1 cellular context compared by ENCODE assay signal in the genomic region with DNA sequence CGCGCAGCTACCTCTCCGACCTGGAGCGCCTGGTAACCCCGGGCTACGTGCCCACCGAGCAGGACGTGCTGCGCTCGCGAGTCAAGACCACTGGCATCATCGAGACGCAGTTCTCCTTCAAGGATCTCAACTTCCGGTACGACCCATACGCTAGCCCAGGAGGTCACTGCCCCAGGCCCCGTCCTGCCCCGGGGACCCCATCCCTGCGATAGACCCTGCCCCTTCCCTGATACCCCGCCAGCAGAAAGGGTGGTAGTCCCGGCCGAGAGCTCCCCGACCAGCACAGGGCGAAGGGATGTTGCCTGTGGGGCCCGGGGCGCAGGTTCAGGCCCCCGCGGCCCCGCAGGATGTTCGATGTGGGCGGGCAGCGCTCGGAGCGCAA.
TF ChIP-seq lines count a peak whose summit lies in the region.

No MANE protein-coding gene starts in this region.

TF ChIP-seq in SK-N-SH treated with all-trans-retinoic acid at 6 μM for 48 hours, 23 proteins besides CTCF, POLR2A, EP300 and RAD21 (continued from another document):
- TF ChIP-seq, protein P1, sequence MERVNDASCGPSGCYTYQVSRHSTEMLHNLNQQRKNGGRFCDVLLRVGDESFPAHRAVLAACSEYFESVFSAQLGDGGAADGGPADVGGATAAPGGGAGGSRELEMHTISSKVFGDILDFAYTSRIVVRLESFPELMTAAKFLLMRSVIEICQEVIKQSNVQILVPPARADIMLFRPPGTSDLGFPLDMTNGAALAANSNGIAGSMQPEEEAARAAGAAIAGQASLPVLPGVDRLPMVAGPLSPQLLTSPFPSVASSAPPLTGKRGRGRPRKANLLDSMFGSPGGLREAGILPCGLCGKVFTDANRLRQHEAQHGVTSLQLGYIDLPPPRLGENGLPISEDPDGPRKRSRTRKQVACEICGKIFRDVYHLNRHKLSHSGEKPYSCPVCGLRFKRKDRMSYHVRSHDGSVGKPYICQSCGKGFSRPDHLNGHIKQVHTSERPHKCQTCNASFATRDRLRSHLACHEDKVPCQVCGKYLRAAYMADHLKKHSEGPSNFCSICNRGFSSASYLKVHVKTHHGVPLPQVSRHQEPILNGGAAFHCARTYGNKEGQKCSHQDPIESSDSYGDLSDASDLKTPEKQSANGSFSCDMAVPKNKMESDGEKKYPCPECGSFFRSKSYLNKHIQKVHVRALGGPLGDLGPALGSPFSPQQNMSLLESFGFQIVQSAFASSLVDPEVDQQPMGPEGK (CRISPR knock-in tag; IDR thresholded peaks at IDR 0.05; ENCODE audit: borderline replicate concordance): no peak
- TF ChIP-seq ARNTL (CRISPR knock-in tag; IDR thresholded peaks at IDR 0.05; ENCODE audit: borderline replicate concordance, low read depth) (no peak), ESRRG (CRISPR knock-in tag; IDR thresholded peaks at IDR 0.05) (no peak)
